Comparison of ENCODE assay signal across 29 cellular contexts in the genomic region with DNA sequence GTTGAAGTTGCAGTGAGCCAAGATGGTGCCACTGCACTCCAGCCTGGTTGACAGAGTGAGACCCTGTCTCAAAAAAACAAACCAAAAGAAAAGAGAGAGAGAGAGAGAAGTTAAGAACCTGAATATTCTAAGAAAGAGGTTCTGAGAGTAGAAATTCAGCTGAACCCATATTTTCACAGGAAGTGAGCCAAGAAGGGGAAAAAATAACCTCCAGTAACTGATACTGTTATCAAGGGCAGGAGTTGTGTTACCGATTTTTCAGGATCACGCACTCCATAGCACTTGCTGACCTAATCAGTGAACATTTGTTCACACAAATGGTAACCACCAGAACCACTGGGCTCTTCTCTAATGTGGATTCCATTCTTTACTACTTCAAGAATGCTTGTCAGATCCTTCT.
"Had no signal": no experiment of that assay in that cellular context is flagged by ENCODE, and none has a peak within 500 bp of the region (broad histone marks: within the 10 kb centered on the region; RNA-seq: fewer than 3 reads in every experiment).

No MANE protein-coding gene starts in this region.

- H3K9me3 ChIP-seq: gastroesophageal sphincter, heart left ventricle, neutrophil, pancreas, right lobe of liver, thyroid gland, vagina had no signal

- H3K36me3 ChIP-seq: gastroesophageal sphincter, heart left ventricle, neutrophil, pancreas, right lobe of liver, stomach, thyroid gland, vagina had no signal

- H3K79me2 ChIP-seq: hepatocyte had no signal

- H3K27me3 Mint-ChIP-seq: naive B cell had no signal

- ATAC-seq: esophagus mucosa; foreskin keratinocyte; gastroesophageal sphincter; heart left ventricle; left lobe of liver; mucosa of descending colon; natural killer cell treated with Interleukin-12 subunit alpha and Interleukin-12 subunit beta and Interleukin-15 and Interleukin-18, amount 100 ng/mL, for 72 hours; pancreas; right lobe of liver had no signal

- H3K4me2 ChIP-seq: hepatocyte had no signal

- H3K36me3 Mint-ChIP-seq: mesothelial cell of epicardium, naive B cell had no signal

- H2AFZ ChIP-seq: hepatocyte had no signal

- H3K27ac ChIP-seq: epithelial cell of prostate, foreskin keratinocyte, gastroesophageal sphincter, heart left ventricle, hepatocyte, neutrophil, pancreas, right lobe of liver, stomach, thyroid gland, vagina had no signal

- H3K4me1 ChIP-seq: foreskin keratinocyte, gastroesophageal sphincter, pancreas, stomach, thyroid gland, vagina had no signal

- H3K4me3 Mint-ChIP-seq: endodermal cell; memory B cell; mesothelial cell of epicardium; naive B cell; natural killer cell treated with Interleukin-12 subunit alpha and Interleukin-12 subunit beta and Interleukin-15 and Interleukin-18, amount 100 ng/mL, for 72 hours; neural crest cell had no signal

- H3K27me3 ChIP-seq: foreskin keratinocyte, gastroesophageal sphincter, heart left ventricle, hepatocyte, neutrophil, pancreas, right lobe of liver, stomach, thyroid gland, vagina had no signal

- H3K27ac Mint-ChIP-seq: endodermal cell; memory B cell; mesothelial cell of epicardium; naive B cell; natural killer cell treated with Interleukin-12 subunit alpha and Interleukin-12 subunit beta and Interleukin-15 and Interleukin-18, amount 100 ng/mL, for 72 hours had no signal

- DNase-seq: effector CD8-positive, alpha-beta T cell; endodermal cell; foreskin keratinocyte; heart left ventricle; kidney; mucosa of descending colon; naive B cell; pancreas; retina; right lobe of liver; small intestine; stimulated activated CD4-positive, alpha-beta T cell treated with anti-CD3 and anti-CD28 coated beads, Interleukin-15, amount 100 ng/mL, for 24 hours; stimulated activated CD4-positive, alpha-beta T cell treated with anti-CD3 and anti-CD28 coated beads, Interleukin-2, amount 100 ng/mL, for 48 hours; stimulated activated naive CD4-positive, alpha-beta T cell treated with Interleukin-2 at 50 U/mL for 16 hours; stomach; thyroid gland; trophoblast cell had no signal

- H3K4me3 ChIP-seq: gastroesophageal sphincter, heart left ventricle, hepatocyte, lung, mucosa of descending colon, pancreas, right lobe of liver, stomach, thyroid gland, vagina had no signal

- H3K4me1 Mint-ChIP-seq: memory B cell, mesothelial cell of epicardium, neural crest cell had no signal
